In genomic region chr6:37698264-37699137, GRCh38 we compare ENCODE assay signal across 1 cellular context.
TF ChIP-seq lines count a peak whose summit lies in the region.

No MANE protein-coding gene starts in this region.

TF ChIP-seq in IMR-90, 13 proteins besides CTCF, POLR2A, EP300 and RAD21 (continued from another document):
- TF ChIP-seq MAZ (IDR thresholded peaks at IDR 0.05; ENCODE audit: borderline replicate concordance, low read depth, low read length), result no peak
